Comparison of ENCODE assay signal across 32 cellular contexts in genomic region chr4:105600951-105601350, GRCh38. TPM values are rescaled to one million over a fixed set of nuclear protein-coding genes. Genes with fewer than 3 reads are reported as not detected.
"Had no signal": no experiment of that assay in that cellular context is flagged by ENCODE, and none has a peak within 500 bp of the region (broad histone marks: within the 10 kb centered on the region; RNA-seq: fewer than 3 reads in every experiment).

No MANE protein-coding gene starts in this region.

- H3K79me2 ChIP-seq: parathyroid adenoma had no signal

- H3K27ac Mint-ChIP-seq: naive thymus-derived CD8-positive, alpha-beta T cell; natural killer cell treated with Interleukin-12 subunit alpha and Interleukin-12 subunit beta and Interleukin-15 and Interleukin-18, amount 100 ng/mL, for 72 hours; nephron progenitor cell; progenitor cell of endocrine pancreas; stimulated activated memory B cell treated with anti-CD40 and anti-IgM and Interleukin-4, amounts not matched to agents 10 μg/mL and 1 μg/mL and 100 μg/mL, for 72 hours; stimulated activated naive CD8-positive, alpha-beta T cell treated with anti-CD3 and anti-CD28 coated beads, Interleukin-15, Interleukin-2, amounts not matched to agents 100 ng/mL and 50 ng/mL, for 24 hours had no signal

- H3K27me3 Mint-ChIP-seq: progenitor cell of endocrine pancreas had no signal

- FAIRE-seq: small intestine, urothelium cell line had no signal

- H3K9me3 ChIP-seq: ovary, psoas muscle, right lobe of liver, sigmoid colon, stomach, thoracic aorta, thyroid gland, tibial nerve, upper lobe of left lung, vagina had no signal

- ATAC-seq: naive thymus-derived CD8-positive, alpha-beta T cell; natural killer cell treated with Interleukin-12 subunit alpha and Interleukin-12 subunit beta and Interleukin-15 and Interleukin-18, amount 100 ng/mL, for 72 hours; psoas muscle; right cardiac atrium; stimulated activated memory B cell treated with anti-CD40 and anti-IgM and Interleukin-4, amounts not matched to agents 10 μg/mL and 1 μg/mL and 100 μg/mL, for 72 hours had no signal

- DNase-seq: naive thymus-derived CD8-positive, alpha-beta T cell; nephron progenitor cell; occipital lobe; ovary; posterior cingulate gyrus; psoas muscle; right cardiac atrium; right lobe of liver; sigmoid colon; small intestine; stimulated activated CD4-positive, alpha-beta T cell treated with anti-CD3 and anti-CD28 coated beads, Interleukin-15, amount 100 ng/mL, for 24 hours; stimulated activated CD4-positive, alpha-beta T cell treated with anti-CD3 and anti-CD28 coated beads, Interleukin-2, amount 100 ng/mL, for 24 hours; stimulated activated CD4-positive, alpha-beta T cell treated with anti-CD3 and anti-CD28 coated beads, Interleukin-2, amount 100 ng/mL, for 48 hours; stimulated activated CD4-positive, alpha-beta T cell treated with anti-CD3 and anti-CD28 coated beads, Interleukin-4, amount 100 ng/mL, for 24 hours; stimulated activated naive CD4-positive, alpha-beta T cell treated with Interleukin-2 at 50 U/mL for 16 hours; stomach; thyroid gland; trophoblast cell; upper lobe of left lung had no signal

- H3K4me1 ChIP-seq: parathyroid adenoma, psoas muscle, sigmoid colon, vagina had no signal

- H3K4me3 ChIP-seq: ovary, psoas muscle, right lobe of liver, sigmoid colon, stomach, thoracic aorta, thyroid gland, tibial nerve, upper lobe of left lung, vagina had no signal

- H3K4me1 Mint-ChIP-seq: naive thymus-derived CD8-positive, alpha-beta T cell; nephron progenitor cell; neural crest cell; stimulated activated memory B cell treated with anti-CD40 and anti-IgM and Interleukin-4, amounts not matched to agents 10 μg/mL and 1 μg/mL and 100 μg/mL, for 72 hours had no signal

- H3K27me3 ChIP-seq: ovary, right lobe of liver, sigmoid colon, stomach, thyroid gland, tibial nerve, upper lobe of left lung, vagina had no signal

- H2AFZ ChIP-seq: parathyroid adenoma had no signal

- H3K9ac ChIP-seq: parathyroid adenoma had no signal

- H3K4me3 Mint-ChIP-seq: naive thymus-derived CD8-positive, alpha-beta T cell; natural killer cell treated with Interleukin-12 subunit alpha and Interleukin-12 subunit beta and Interleukin-15 and Interleukin-18, amount 100 ng/mL, for 72 hours; nephron progenitor cell; neural crest cell; stimulated activated memory B cell treated with anti-CD40 and anti-IgM and Interleukin-4, amounts not matched to agents 10 μg/mL and 1 μg/mL and 100 μg/mL, for 72 hours; stimulated activated naive CD8-positive, alpha-beta T cell treated with anti-CD3 and anti-CD28 coated beads, Interleukin-15, Interleukin-2, amounts not matched to agents 100 ng/mL and 50 ng/mL, for 24 hours had no signal

- H3K36me3 Mint-ChIP-seq: naive thymus-derived CD8-positive, alpha-beta T cell; natural killer cell treated with Interleukin-12 subunit alpha and Interleukin-12 subunit beta and Interleukin-15 and Interleukin-18, amount 100 ng/mL, for 72 hours; stimulated activated memory B cell treated with anti-CD40 and anti-IgM and Interleukin-4, amounts not matched to agents 10 μg/mL and 1 μg/mL and 100 μg/mL, for 72 hours had no signal

- H3K9me3 Mint-ChIP-seq: naive thymus-derived CD8-positive, alpha-beta T cell; natural killer cell treated with Interleukin-12 subunit alpha and Interleukin-12 subunit beta and Interleukin-15 and Interleukin-18, amount 100 ng/mL, for 72 hours; nephron progenitor cell; neural crest cell; stimulated activated memory B cell treated with anti-CD40 and anti-IgM and Interleukin-4, amounts not matched to agents 10 μg/mL and 1 μg/mL and 100 μg/mL, for 72 hours; stimulated activated naive CD8-positive, alpha-beta T cell treated with anti-CD3 and anti-CD28 coated beads, Interleukin-15, Interleukin-2, amounts not matched to agents 100 ng/mL and 50 ng/mL, for 24 hours had no signal

- H3K27ac ChIP-seq: ovary, parathyroid adenoma, psoas muscle, right lobe of liver, sigmoid colon, stomach, thoracic aorta, thyroid gland, tibial nerve, upper lobe of left lung, vagina had no signal

- H3K36me3 ChIP-seq: ovary, right lobe of liver, sigmoid colon, stomach, thoracic aorta, thyroid gland, tibial nerve, upper lobe of left lung, vagina had no signal

RNA-seq across cellular contexts. Expression of gene ARHGEF38, which starts 48.5 kb away (rescaled TPM):
- total RNA-seq: naive thymus-derived CD8-positive, alpha-beta T cell; natural killer cell treated with Interleukin-12 subunit alpha and Interleukin-12 subunit beta and Interleukin-15 and Interleukin-18, amount 100 ng/mL, for 72 hours; neural crest cell; osteoblast; psoas muscle; right cardiac atrium; sigmoid colon; skeletal muscle tissue; subcutaneous adipose tissue; thoracic aorta; tibial nerve; vagina had no signal
- polyA plus RNA-seq: naive thymus-derived CD8-positive, alpha-beta T cell; ovary; psoas muscle; right cardiac atrium had no signal
